Comparison of ENCODE assay signal across 8 cellular contexts in genomic region chr19:2261438-2262172, GRCh38. TPM values are rescaled to one million over a fixed set of nuclear protein-coding genes. Genes with fewer than 3 reads are reported as not detected.
DNase-seq lines count a peak whose midpoint lies in the region; TF ChIP-seq lines count a peak whose summit lies in the region.

No MANE protein-coding gene starts in this region.

- no peaks in the 10 kb centered on the region for H3K36me3 ChIP-seq in endodermal cell (ENCODE audit: control insufficient read depth, insufficient read depth, low read length)

- no peaks in the 10 kb centered on the region for H3K4me1 ChIP-seq in endodermal cell (ENCODE audit: control insufficient read depth, insufficient read depth, low read length)

- no peaks in the 10 kb centered on the region for H3K27me3 ChIP-seq in endodermal cell (ENCODE audit: control insufficient read depth, insufficient read depth, low read length, poor library complexity, severe bottlenecking)

- TF ChIP-seq CTCF in endodermal cell (conservative IDR thresholded peaks at IDR 0.05), result peak; percentile 87

- H3K27ac ChIP-seq in endodermal cell (ENCODE audit: low read depth, low read length), result no peak overlapping the region

- no peak overlapping the region for H3K27ac Mint-ChIP-seq in endodermal cell

- H3K27me3 Mint-ChIP-seq in endodermal cell (ENCODE audit: insufficient read depth), result peaks cover 1% of the 10 kb centered on the region

- WGBS in endodermal cell (ENCODE audit: insufficient coverage in 1 of 2, insufficient read length in 1 of 2), 2 experiments, result 75 to 87% methylated on average over 5 to 7 of the region's 7 CpGs

- no peak overlapping the region for H3K4me3 Mint-ChIP-seq in endodermal cell

- no peaks in the 10 kb centered on the region for H3K4me1 Mint-ChIP-seq in endodermal cell

- no peak overlapping the region for H3K9ac ChIP-seq in endodermal cell (ENCODE audit: extremely low read depth, low read length, poor library complexity, severe bottlenecking)

- no peaks in the 10 kb centered on the region for H3K9me3 ChIP-seq in endodermal cell (ENCODE audit: control insufficient read depth, low read length)

- no peaks in the 10 kb centered on the region for H3K36me3 Mint-ChIP-seq in endodermal cell (ENCODE audit: low read depth)

- H3K4me3 ChIP-seq in endodermal cell (ENCODE audit: low read length), result no peak overlapping the region

- H3K9me3 Mint-ChIP-seq in endodermal cell, result no peaks in the 10 kb centered on the region

- peak; percentile 7 for DNase-seq in NCI-H1694 (lab: John Stamatoyannopoulos, UW)
- DNase-seq in NCI-H1694 treated with DMSO at 0.1 percent for 48 hours (lab: John Stamatoyannopoulos, UW), result no peak
- DNase-seq in T-helper 9 cell, result peak; percentile 49
- DNase-seq in endodermal cell, result peak; percentile 84
- DNase-seq in stimulated activated CD4-positive, alpha-beta T cell treated with anti-CD3 and anti-CD28 coated beads, Interleukin-15, amount 100 ng/mL, for 24 hours, result peak; percentile 74
- no peak for DNase-seq in NCI-H187 (lab: John Stamatoyannopoulos, UW)
- no peak for DNase-seq in GM03348 (ENCODE audit: low spot score)
- DNase-seq in SHP77 treated with DMSO at 0.1 percent for 48 hours (lab: John Stamatoyannopoulos, UW), result no peak

RNA-seq across cellular contexts. Expression of gene JSRP1, which starts 5.4 kb away (rescaled TPM):
- under 1 TPM; 0.66 to 0.89 TPM for total RNA-seq in endodermal cell
- polyA plus RNA-seq in endodermal cell (2013, experiment 1 of 2), result not detected
- not detected for polyA plus RNA-seq in endodermal cell (2013, experiment 2 of 2)

RNA-seq across cellular contexts. Expression of gene AMH, which starts 12.5 kb away (rescaled TPM):
- 10 to 100 TPM; 20.5 to 35.1 TPM for total RNA-seq in endodermal cell
- 4.8 TPM for polyA plus RNA-seq in endodermal cell (2013, experiment 1 of 2)
- polyA plus RNA-seq in endodermal cell (2013, experiment 2 of 2), result 5.6 TPM

RNA-seq across cellular contexts. Expression of gene PEAK3, which starts 20.4 kb away (rescaled TPM):
- total RNA-seq in endodermal cell, result not detected
- polyA plus RNA-seq in endodermal cell (2013, experiment 1 of 2), result not detected
- 0.08 TPM for polyA plus RNA-seq in endodermal cell (2013, experiment 2 of 2)

RNA-seq across cellular contexts. Expression of gene SF3A2, which starts 25.0 kb away (rescaled TPM):
- 100 to 1,000 TPM; 126 to 132 TPM for total RNA-seq in endodermal cell
- polyA plus RNA-seq in endodermal cell (2013, experiment 1 of 2), result 147 TPM
- polyA plus RNA-seq in endodermal cell (2013, experiment 2 of 2), result 122 TPM

RNA-seq across cellular contexts. Expression of gene PLEKHJ1, which starts 25.5 kb away (rescaled TPM):
- 100 to 1,000 TPM; 146 to 192 TPM for total RNA-seq in endodermal cell
- 103 TPM for polyA plus RNA-seq in endodermal cell (2013, experiment 1 of 2)
- 96.8 TPM for polyA plus RNA-seq in endodermal cell (2013, experiment 2 of 2)

Comparison
In these comparisons a context has a peak if more than half of its experiments do, and no peak if none do; other contexts are left out.
1. DNase-seq: peak in NCI-H1694 (single experiment), T-helper 9 cell (single experiment), endodermal cell (single experiment) and stimulated activated CD4-positive, alpha-beta T cell treated with anti-CD3 and anti-CD28 coated beads, Interleukin-15, amount 100 ng/mL, for 24 hours (single experiment); none in NCI-H1694 treated with DMSO at 0.1 percent for 48 hours (single experiment), NCI-H187 (0 of 2), GM03348 (single experiment) and SHP77 treated with DMSO at 0.1 percent for 48 hours (single experiment).